1 cellular context compared by ENCODE assay signal in genomic region chr14:34505124-34505491, GRCh38.
TF ChIP-seq lines count a peak whose summit lies in the region.

No MANE protein-coding gene starts in this region.

TF ChIP-seq in HepG2, 621 proteins besides CTCF, POLR2A, EP300 and RAD21:
- TF ChIP-seq ZNF124 (CRISPR knock-in tag; IDR thresholded peaks at IDR 0.05) (0 out of 2 replicates have a peak, but pooled peaks have one; percentile 10), ZNF460 (CRISPR knock-in tag; IDR thresholded peaks at IDR 0.05; ENCODE audit: borderline replicate concordance) (peak; percentile 49; the same call in 1 of the 2 replicates), ZNF501 (CRISPR knock-in tag; IDR thresholded peaks at IDR 0.05) (0 out of 2 replicates have a peak, but pooled peaks have one; percentile 20), ZNF605 (CRISPR knock-in tag; IDR thresholded peaks at IDR 0.05) (0 out of 2 replicates have a peak, but pooled peaks have one; percentile 33), POGK (CRISPR knock-in tag; conservative IDR thresholded peaks at IDR 0.05) (peak; percentile 33; the same call in 1 of the 2 replicates), ZNF766 (CRISPR knock-in tag; IDR thresholded peaks at IDR 0.05; ENCODE audit: borderline replicate concordance) (peak; percentile 21; the same call in 1 of the 2 replicates), NRL (CRISPR knock-in tag; IDR thresholded peaks at IDR 0.05; ENCODE audit: borderline replicate concordance) (0 out of 2 replicates have a peak, but pooled peaks have one; percentile 21), KDM5B (CRISPR knock-in tag; IDR thresholded peaks at IDR 0.05; ENCODE audit: borderline replicate concordance) (peak; percentile 55; the same call in 1 of the 2 replicates), ZNF839 (CRISPR knock-in tag; IDR thresholded peaks at IDR 0.05; ENCODE audit: borderline replicate concordance) (0 out of 2 replicates have a peak, but pooled peaks have one; percentile 74), ZNF619 (CRISPR knock-in tag; IDR thresholded peaks at IDR 0.05) (0 out of 2 replicates have a peak, but pooled peaks have one; percentile 36), UBTF (CRISPR knock-in tag; IDR thresholded peaks at IDR 0.05) (0 out of 2 replicates have a peak, but pooled peaks have one; percentile 28), SPEN (CRISPR knock-in tag; IDR thresholded peaks at IDR 0.05; ENCODE audit: low read depth) (peak; percentile 24; the same call in 1 of the 2 replicates), ZMYM3 (CRISPR knock-in tag; IDR thresholded peaks at IDR 0.05) (0 out of 2 replicates have a peak, but pooled peaks have one; percentile 65)
